In the genomic region with DNA sequence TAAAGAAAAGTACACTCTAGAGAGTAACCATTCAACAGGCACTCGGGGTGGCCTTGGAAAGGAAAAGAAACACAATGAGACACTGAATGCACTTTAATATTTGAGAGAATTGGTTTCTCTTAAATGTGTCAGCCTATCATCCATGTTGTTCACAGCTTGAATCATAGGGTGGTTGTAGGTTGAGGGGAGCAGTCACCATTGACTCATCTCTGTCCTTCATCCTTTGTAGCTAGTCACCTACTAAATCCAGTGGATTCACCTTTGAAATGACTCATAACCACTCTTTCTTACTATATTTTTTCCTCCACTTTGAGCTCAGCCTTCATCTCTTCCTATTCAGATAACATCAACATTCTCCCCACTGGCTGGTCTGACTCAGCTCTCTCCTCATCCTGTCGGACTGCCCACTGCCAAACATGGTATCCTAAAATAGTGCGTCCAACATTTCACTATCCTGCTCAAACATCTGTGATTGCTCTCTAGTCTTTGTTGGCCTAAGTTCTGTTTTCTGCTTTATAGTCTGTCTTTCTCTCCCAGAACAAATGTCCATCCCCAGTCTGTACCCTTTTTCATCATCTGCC, we compare ENCODE assay signal across 10 cellular contexts.
DNase-seq lines count a peak whose midpoint lies in the region; ATAC-seq and TF ChIP-seq lines count a peak whose summit lies in the region.
"Had no signal": no experiment of that assay in that cellular context is flagged by ENCODE, and none has a peak within 500 bp of the region (broad histone marks: within the 10 kb centered on the region; RNA-seq: fewer than 3 reads in every experiment).

No MANE protein-coding gene starts in this region.

- no peaks in the 10 kb centered on the region for H3K36me3 ChIP-seq in stomach

- DNase-seq in CMK (ENCODE audit: low read depth) (peak; percentile 73), kidney tubule cell (ENCODE audit: low spot score) (peak; percentile 98), caudate nucleus (lab: John Stamatoyannopoulos, UW) (no peak), stomach (no peak)
- no peak for DNase-seq in activated T-cell treated with anti-CD3 and anti-CD28 coated beads, Interleukin-2, amount 50 U/mL, for 4 hours
- DNase-seq: activated B cell treated with CpG ODN at 0.5 μM for 24 hours had no signal

- H3K9me3 Mint-ChIP-seq in activated T-cell treated with anti-CD3 and anti-CD28 coated beads, Interleukin-2, amount 50 U/mL, for 4 hours: peaks cover 4% of the 10 kb centered on the region
- H3K9me3 Mint-ChIP-seq: activated B cell treated with CpG ODN at 0.5 μM for 24 hours had no signal

- peak; percentile 58 for ATAC-seq in HG03469 (IDR thresholded peaks at IDR 0.05; ENCODE audit: unreplicated experiment)
- ATAC-seq in activated T-cell treated with anti-CD3 and anti-CD28 coated beads, Interleukin-2, amount 50 U/mL, for 4 hours: peak; percentile 98
- ATAC-seq in HG02759 (IDR thresholded peaks at IDR 0.05; ENCODE audit: unreplicated experiment): no peak
- ATAC-seq in GM19328 (IDR thresholded peaks at IDR 0.05; ENCODE audit: unreplicated experiment): no peak

- TF ChIP-seq EP300 in stomach (IDR thresholded peaks at IDR 0.05): no peak

- H3K9me3 ChIP-seq in stomach: no peaks in the 10 kb centered on the region

- TF ChIP-seq POLR2A in stomach (IDR thresholded peaks at IDR 0.05): no peak

- no peaks in the 10 kb centered on the region for H3K27me3 Mint-ChIP-seq in activated T-cell treated with anti-CD3 and anti-CD28 coated beads, Interleukin-2, amount 50 U/mL, for 4 hours (ENCODE audit: low read depth)

- no peaks in the 10 kb centered on the region for H3K36me3 Mint-ChIP-seq in activated T-cell treated with anti-CD3 and anti-CD28 coated beads, Interleukin-2, amount 50 U/mL, for 4 hours (ENCODE audit: insufficient read depth)

- no peak overlapping the region for H3K4me3 Mint-ChIP-seq in activated T-cell treated with anti-CD3 and anti-CD28 coated beads, Interleukin-2, amount 50 U/mL, for 4 hours
- H3K4me3 Mint-ChIP-seq: activated B cell treated with CpG ODN at 0.5 μM for 24 hours, neural crest cell had no signal

- H3K27ac ChIP-seq in caudate nucleus (ENCODE audit: low read depth, low read length) (no peak overlapping the region), stomach (no peak overlapping the region)

- H3K4me1 ChIP-seq in stomach: no peaks in the 10 kb centered on the region

- peaks cover 17% of the 10 kb centered on the region for H3K4me1 Mint-ChIP-seq in activated T-cell treated with anti-CD3 and anti-CD28 coated beads, Interleukin-2, amount 50 U/mL, for 4 hours (ENCODE audit: low read depth)
- H3K4me1 Mint-ChIP-seq: activated B cell treated with CpG ODN at 0.5 μM for 24 hours had no signal

- WGBS in stomach, 5 donors: 45 to 67% (median 59%) methylated on average over 3 of the region's 3 CpGs

- H3K27me3 ChIP-seq in stomach: no peaks in the 10 kb centered on the region

- no peak overlapping the region for H3K4me3 ChIP-seq in stomach

- TF ChIP-seq CTCF in stomach (IDR thresholded peaks at IDR 0.05): no peak

- intact Hi-C loops in stomach (cut with DNase I; ENCODE audit: low total_unique reads): no loop called here

Comparison
In these comparisons a context has a peak if more than half of its experiments do, and no peak if none do; other contexts are left out.
1. DNase-seq: peak in CMK (single experiment) and kidney tubule cell (single experiment); none in activated T-cell treated with anti-CD3 and anti-CD28 coated beads, Interleukin-2, amount 50 U/mL, for 4 hours (single experiment), caudate nucleus (0 of 61) and stomach (single experiment).
2. ATAC-seq: peak in HG03469 (single experiment) and activated T-cell treated with anti-CD3 and anti-CD28 coated beads, Interleukin-2, amount 50 U/mL, for 4 hours (2 of 2); none in HG02759 (single experiment) and GM19328 (single experiment).